Comparison of ENCODE assay signal across 22 cellular contexts in the genomic region with DNA sequence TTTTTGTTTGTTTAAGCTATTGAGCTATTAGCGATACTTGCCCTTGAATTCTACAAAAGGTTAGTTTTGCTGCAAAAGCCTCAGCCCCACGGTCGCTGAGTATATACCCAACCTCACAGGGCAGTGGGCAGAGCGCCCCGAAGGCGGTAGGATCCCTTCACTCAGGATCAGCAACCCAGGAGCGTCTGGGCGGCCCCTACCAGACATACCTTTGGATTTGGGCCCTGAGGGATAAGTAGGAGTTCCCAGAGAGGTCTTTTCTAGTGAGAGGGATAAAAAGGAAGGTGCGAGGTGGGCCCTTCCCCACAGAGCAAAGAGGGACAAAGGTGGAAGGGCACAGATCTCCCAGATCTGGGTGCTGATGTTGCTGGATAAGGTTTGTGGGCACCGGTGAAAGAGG.
"Had no signal": no experiment of that assay in that cellular context is flagged by ENCODE, and none has a peak within 500 bp of the region (broad histone marks: within the 10 kb centered on the region; RNA-seq: fewer than 3 reads in every experiment).

No MANE protein-coding gene starts in this region.

- H3K27ac Mint-ChIP-seq: activated CD8-positive, alpha-beta T cell treated with anti-CD3 and anti-CD28 coated beads for 36 hours; activated T-helper 17 cell treated with anti-CD3 and anti-CD28 coated beads, Interleukin-2, amount 50 U/mL, for 72 hours; brain; neural progenitor cell; T-helper 2 cell treated with Interferon-gamma antibody and Interleukin-4, amounts not matched to agents 5 μg/mL and 100 μg/mL, for 36 hours had no signal

- H3K9ac ChIP-seq: neural progenitor cell had no signal

- H2AFZ ChIP-seq: neural progenitor cell had no signal

- H3K4me2 ChIP-seq: neural progenitor cell had no signal

- H3K4me3 ChIP-seq: dorsolateral prefrontal cortex, left ventricle myocardium inferior, neural progenitor cell, pancreas, sigmoid colon, tibial artery, uterus had no signal

- H3K9me3 Mint-ChIP-seq: activated CD8-positive, alpha-beta T cell treated with anti-CD3 and anti-CD28 coated beads for 36 hours; activated T-helper 17 cell treated with anti-CD3 and anti-CD28 coated beads, Interleukin-2, amount 50 U/mL, for 72 hours; T-helper 2 cell treated with Interferon-gamma antibody and Interleukin-4, amounts not matched to agents 5 μg/mL and 100 μg/mL, for 36 hours had no signal

- H3K27ac ChIP-seq: epithelial cell of prostate, foreskin keratinocyte, left ventricle myocardium inferior, neural progenitor cell, pancreas, sigmoid colon, tibial artery, uterus had no signal

- H3K4me3 Mint-ChIP-seq: activated CD8-positive, alpha-beta T cell treated with anti-CD3 and anti-CD28 coated beads for 36 hours; activated T-helper 17 cell treated with anti-CD3 and anti-CD28 coated beads, Interleukin-2, amount 50 U/mL, for 72 hours; neural progenitor cell; T-helper 2 cell treated with Interferon-gamma antibody and Interleukin-4, amounts not matched to agents 5 μg/mL and 100 μg/mL, for 36 hours had no signal

- H3K4me1 Mint-ChIP-seq: activated T-helper 17 cell treated with anti-CD3 and anti-CD28 coated beads, Interleukin-2, amount 50 U/mL, for 72 hours had no signal

- H3K4me1 ChIP-seq: uterus had no signal

- H3K36me3 ChIP-seq: neural progenitor cell, pancreas, sigmoid colon, tibial artery, uterus had no signal

- ATAC-seq: activated CD8-positive, alpha-beta T cell treated with anti-CD3 and anti-CD28 coated beads for 36 hours; activated T-helper 17 cell treated with anti-CD3 and anti-CD28 coated beads, Interleukin-2, amount 50 U/mL, for 72 hours; pancreas had no signal

- H3K9me3 ChIP-seq: left ventricle myocardium inferior, pancreas, sigmoid colon, tibial artery, uterus had no signal

- H3K27me3 ChIP-seq: dorsolateral prefrontal cortex, foreskin keratinocyte, pancreas, sigmoid colon, tibial artery, uterus had no signal

- DNase-seq: activated CD4-positive, alpha-beta T cell treated with anti-CD3 and anti-CD28 coated beads for 48 hours; activated CD4-positive, CD25-positive, alpha-beta regulatory T cell; activated CD8-positive, alpha-beta T cell treated with anti-CD3 and anti-CD28 coated beads for 36 hours; activated naive CD4-positive, alpha-beta T cell treated with Interleukin-2 at 50 U/mL for 16 hours; activated T-cell treated with anti-CD3 and anti-CD28 coated beads, Interleukin-2, amount 50 U/mL, for 1 hour; caudate nucleus; dorsolateral prefrontal cortex; foreskin keratinocyte; glutamatergic neuron; hippocampal formation; left ventricle myocardium inferior; mammary epithelial cell; sigmoid colon; stimulated activated naive CD4-positive, alpha-beta T cell; tibial artery; uterus had no signal
